14 cellular contexts compared by ENCODE assay signal in the genomic region with DNA sequence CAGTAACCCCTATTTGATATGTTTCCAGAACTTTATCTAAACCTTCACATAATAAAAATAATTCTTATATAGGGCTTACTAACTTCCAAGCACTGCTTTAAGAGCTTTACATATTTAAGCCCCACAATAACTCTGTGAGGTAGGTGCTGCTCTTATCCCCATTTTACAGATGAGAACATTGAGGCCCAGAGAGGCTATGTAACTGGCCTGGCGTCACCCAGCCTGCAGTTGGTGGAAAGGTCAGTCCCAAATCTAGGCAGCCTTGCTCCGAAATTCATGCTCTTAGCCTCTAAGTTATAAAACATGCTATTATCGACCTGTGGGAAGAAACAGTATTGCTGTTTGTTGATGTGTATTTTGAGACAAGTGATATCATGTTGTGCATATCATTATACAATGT. TPM values are rescaled to one million over a fixed set of nuclear protein-coding genes. Genes with fewer than 3 reads are reported as not detected.
DNase-seq lines count a peak whose midpoint lies in the region; ATAC-seq and TF ChIP-seq lines count a peak whose summit lies in the region.
"Had no signal": no experiment of that assay in that cellular context is flagged by ENCODE, and none has a peak within 500 bp of the region (broad histone marks: within the 10 kb centered on the region; RNA-seq: fewer than 3 reads in every experiment).

No MANE protein-coding gene starts in this region.

- no peak for DNase-seq in left ventricle myocardium inferior
- DNase-seq in left cardiac atrium: no peak
- no peak for DNase-seq in activated CD4-positive, alpha-beta memory T cell treated with anti-CD3 and anti-CD28 coated beads, Interleukin-2, amount 10 ng/mL, durations not matched to agents 7 days and 5 days
- no peak for DNase-seq in naive thymus-derived CD8-positive, alpha-beta T cell
- no peak for DNase-seq in caudate nucleus (lab: John Stamatoyannopoulos, UW)
- no peak for DNase-seq in foreskin fibroblast
- DNase-seq: hippocampal formation, Kasumi-1, NCI-H345, pancreas, stomach had no signal

- no peak overlapping the region for H3K4me3 ChIP-seq in left ventricle myocardium inferior
- H3K4me3 ChIP-seq in foreskin fibroblast (ENCODE audit: low read depth in 1 of 2, low read length in 2 of 2): no peak overlapping the region
- H3K4me3 ChIP-seq: pancreas, stomach had no signal

- peaks cover 53% of the 10 kb centered on the region for H3K4me1 ChIP-seq in left ventricle myocardium inferior
- H3K4me1 ChIP-seq: pancreas had no signal

- TF ChIP-seq CTCF in left ventricle myocardium inferior (IDR thresholded peaks at IDR 0.05; ENCODE audit: borderline replicate concordance): no peak
- no peak for TF ChIP-seq CTCF in foreskin fibroblast (IDR thresholded peaks at IDR 0.05; ENCODE audit: low read depth, low read length)

- H3K27ac Mint-ChIP-seq in activated CD4-positive, alpha-beta memory T cell treated with anti-CD3 and anti-CD28 coated beads, Interleukin-2, amount 10 ng/mL, durations not matched to agents 7 days and 5 days: peak overlapping the region; percentile 90
- peak overlapping the region; percentile 84 to 98 (median 96) for H3K27ac Mint-ChIP-seq in naive thymus-derived CD8-positive, alpha-beta T cell

- intact Hi-C loops in left ventricle myocardium inferior (cut with micrococcal nuclease): no loop called here
- intact Hi-C loops in left cardiac atrium (cut with DNase I): no loop called here

- H3K9me3 Mint-ChIP-seq in activated CD4-positive, alpha-beta memory T cell treated with anti-CD3 and anti-CD28 coated beads, Interleukin-2, amount 10 ng/mL, durations not matched to agents 7 days and 5 days: no peaks in the 10 kb centered on the region
- no peaks in the 10 kb centered on the region for H3K9me3 Mint-ChIP-seq in naive thymus-derived CD8-positive, alpha-beta T cell

- H3K27me3 Mint-ChIP-seq in activated CD4-positive, alpha-beta memory T cell treated with anti-CD3 and anti-CD28 coated beads, Interleukin-2, amount 10 ng/mL, durations not matched to agents 7 days and 5 days: no peaks in the 10 kb centered on the region
- H3K27me3 Mint-ChIP-seq in naive thymus-derived CD8-positive, alpha-beta T cell: no peaks in the 10 kb centered on the region

- no peaks in the 10 kb centered on the region for H3K36me3 ChIP-seq in left ventricle myocardium inferior
- H3K36me3 ChIP-seq: pancreas had no signal

- H3K27ac ChIP-seq in left ventricle myocardium inferior (replicated peaks) (peak overlapping the region; percentile 87), caudate nucleus (ENCODE audit: low read depth, low read length) (no peak overlapping the region)

- POLR2A ChIA-PET in activated CD4-positive, alpha-beta memory T cell treated with anti-CD3 and anti-CD28 coated beads, Interleukin-2, amount 10 ng/mL, durations not matched to agents 7 days and 5 days (lab: Charles Lee): interaction anchor here (0.6 to 23.0 kb wide), 7 partner anchors 5 to 61 kb away, joined by 3 to 373 read pairs (median 9); a partner anchor contains a TSS
- POLR2A ChIA-PET in naive thymus-derived CD8-positive, alpha-beta T cell (lab: Charles Lee): interaction anchor here (0.7 to 9.9 kb wide), 12 partner anchors 12 to 1123 kb away, joined by 3 to 127 read pairs (median 4); a partner anchor contains a TSS

- ATAC-seq in left cardiac atrium (no peak), GM21529 (IDR thresholded peaks at IDR 0.05; ENCODE audit: unreplicated experiment) (no peak)
- ATAC-seq in naive thymus-derived CD8-positive, alpha-beta T cell: no peak
- ATAC-seq: pancreas had no signal

- peaks cover 93% of the 10 kb centered on the region for H3K4me1 Mint-ChIP-seq in activated CD4-positive, alpha-beta memory T cell treated with anti-CD3 and anti-CD28 coated beads, Interleukin-2, amount 10 ng/mL, durations not matched to agents 7 days and 5 days
- peaks cover 43 to 97% (median 95%) of the 10 kb centered on the region in 4 donors for H3K4me1 Mint-ChIP-seq in naive thymus-derived CD8-positive, alpha-beta T cell

- no peak overlapping the region for H3K4me3 Mint-ChIP-seq in activated CD4-positive, alpha-beta memory T cell treated with anti-CD3 and anti-CD28 coated beads, Interleukin-2, amount 10 ng/mL, durations not matched to agents 7 days and 5 days
- peak overlapping the region in 8 of 10 donors; percentile 66 to 100 (median 75) for H3K4me3 Mint-ChIP-seq in naive thymus-derived CD8-positive, alpha-beta T cell

- CTCF ChIA-PET in activated CD4-positive, alpha-beta memory T cell treated with anti-CD3 and anti-CD28 coated beads, Interleukin-2, amount 10 ng/mL, durations not matched to agents 7 days and 5 days (lab: Charles Lee): interaction anchor here (0.7 to 2.1 kb wide), 4 partner anchors 9 to 46 kb away, joined by 3 to 7 read pairs (median 4); a partner anchor contains a TSS

- H3K9me3 ChIP-seq in left ventricle myocardium inferior (replicated peaks): no peaks in the 10 kb centered on the region
- H3K9me3 ChIP-seq: pancreas, stomach had no signal

- H3K27me3 ChIP-seq in left ventricle myocardium inferior (ENCODE audit: low read depth): no peaks in the 10 kb centered on the region
- H3K27me3 ChIP-seq: pancreas, stomach had no signal

- H3K36me3 Mint-ChIP-seq in activated CD4-positive, alpha-beta memory T cell treated with anti-CD3 and anti-CD28 coated beads, Interleukin-2, amount 10 ng/mL, durations not matched to agents 7 days and 5 days (ENCODE audit: low read depth): peaks cover 72% of the 10 kb centered on the region
- peaks cover 1 to 48% (median 21%) of the 10 kb centered on the region in 3 donors for H3K36me3 Mint-ChIP-seq in naive thymus-derived CD8-positive, alpha-beta T cell

RNA-seq across cellular contexts. Expression of a gene that starts 9.0 kb away (rescaled TPM):
- total RNA-seq in left ventricle myocardium inferior (6.6 TPM), left cardiac atrium (10 to 100 TPM; 14.2 to 31.5 TPM)
- total RNA-seq in activated CD4-positive, alpha-beta memory T cell treated with anti-CD3 and anti-CD28 coated beads, Interleukin-2, amount 10 ng/mL, durations not matched to agents 7 days and 5 days: 100 to 1,000 TPM; 259 to 263 TPM
- 100 to 1,000 TPM; 474 to 488 TPM for total RNA-seq in naive thymus-derived CD8-positive, alpha-beta T cell
- 100 to 1,000 TPM in 1 of 3 donors, 10 to 100 TPM in 2; 70.4 to 137 (median 80.0) TPM for polyA plus RNA-seq in naive thymus-derived CD8-positive, alpha-beta T cell

RNA-seq across cellular contexts. Expression of a gene that starts 36.6 kb away (rescaled TPM):
- total RNA-seq in left ventricle myocardium inferior (0.16 TPM), left cardiac atrium (under 1 TPM; 0.16 to 0.65 TPM)
- not detected for total RNA-seq in activated CD4-positive, alpha-beta memory T cell treated with anti-CD3 and anti-CD28 coated beads, Interleukin-2, amount 10 ng/mL, durations not matched to agents 7 days and 5 days
- under 1 TPM in 1 of 2 experiments, not detected in 1; 0.27 TPM for total RNA-seq in naive thymus-derived CD8-positive, alpha-beta T cell
- under 1 TPM in 2 of 3 donors, not detected in 1; 0.20 to 0.21 TPM for polyA plus RNA-seq in naive thymus-derived CD8-positive, alpha-beta T cell
- total RNA-seq: fibroblast of lung; T-helper 1 cell treated with Interleukin-12 subunit alpha and Interleukin-12 subunit beta and Interleukin-4 antibody, amounts not matched to agents 30 ng/mL and 1 ng/mL, for 36 hours had no signal

Comparison
In these comparisons a context has a peak if more than half of its experiments do, and no peak if none do; other contexts are left out.
1. RNA of a gene that starts 9.0 kb away (total RNA-seq): 474 to 488 TPM in naive thymus-derived CD8-positive, alpha-beta T cell and 259 to 263 TPM in activated CD4-positive, alpha-beta memory T cell treated with anti-CD3 and anti-CD28 coated beads, Interleukin-2, amount 10 ng/mL, durations not matched to agents 7 days and 5 days; 14.2 to 31.5 TPM in left cardiac atrium and 6.6 TPM in left ventricle myocardium inferior (single experiment); every median in the first group is over 4 times any median in the second.